11 cellular contexts compared by ENCODE assay signal in genomic region chr6:160972111-160972510, GRCh38. TPM values are rescaled to one million over a fixed set of nuclear protein-coding genes. Genes with fewer than 3 reads are reported as not detected.
A peak's percentile ranks its signal among the peaks of the same experiment; 100 is the strongest.
DNase-seq lines count a peak whose midpoint lies in the region; ATAC-seq lines count a peak whose summit lies in the region.
"Had no signal": no experiment of that assay in that cellular context is flagged by ENCODE, and none has a peak within 500 bp of the region (broad histone marks: within the 10 kb centered on the region; RNA-seq: fewer than 3 reads in every experiment).

No MANE protein-coding gene starts in this region.

- ATAC-seq in GM18520 (IDR thresholded peaks at IDR 0.05; ENCODE audit: unreplicated experiment) (peak; percentile 68), HG02885 (IDR thresholded peaks at IDR 0.05; ENCODE audit: poor library complexity, unreplicated experiment) (peak; percentile 56)
- ATAC-seq: naive thymus-derived CD8-positive, alpha-beta T cell had no signal

- no peak overlapping the region for H3K4me2 ChIP-seq in mesendoderm (ENCODE audit: low read length)

- no peak overlapping the region for H3K23ac ChIP-seq in mesendoderm (ENCODE audit: low read length)

- H2AK5ac ChIP-seq in mesendoderm (ENCODE audit: low read length) = peak overlapping the region; percentile 32

- no peak overlapping the region for H3K4me3 ChIP-seq in SJCRH30
- no peak overlapping the region for H3K4me3 ChIP-seq in mesendoderm (ENCODE audit: low read length)

- DNase-seq in SJCRH30 (peak; percentile 85 to 95), mesendoderm (no peak), NCI-H1048 (lab: John Stamatoyannopoulos, UW) (no peak), OCI-M2 (lab: John Stamatoyannopoulos, UW; ENCODE audit: unreplicated experiment) (no peak), pons (ENCODE audit: low spot score) (no peak)
- DNase-seq in central memory CD4-positive, alpha-beta T cell = no peak
- DNase-seq: activated CD4-positive, alpha-beta T cell treated with anti-CD3 and anti-CD28 coated beads, Interleukin-2, amount 50 U/mL, for 4 hours; naive thymus-derived CD8-positive, alpha-beta T cell; NCI-H1694 had no signal

- no peaks in the 10 kb centered on the region for H3K79me2 ChIP-seq in mesendoderm (ENCODE audit: control insufficient read depth, insufficient read depth, low read length)

- WGBS in mesendoderm (ENCODE audit: extremely low coverage, insufficient coverage, low lambda C conversion rate) = no CpG with 5 or more reads among the region's 3 CpGs

- no peaks in the 10 kb centered on the region for H3K27me3 ChIP-seq in SJCRH30
- no peaks in the 10 kb centered on the region for H3K27me3 ChIP-seq in mesendoderm (ENCODE audit: insufficient read depth, low read length, poor library complexity)

- no peak overlapping the region for H3K4ac ChIP-seq in mesendoderm (ENCODE audit: low read depth, low read length)

- no peak overlapping the region for H3K9ac ChIP-seq in mesendoderm (ENCODE audit: low read length)

- no peaks in the 10 kb centered on the region for H3K36me3 ChIP-seq in SJCRH30
- no peaks in the 10 kb centered on the region for H3K36me3 ChIP-seq in mesendoderm (ENCODE audit: control insufficient read depth, insufficient read depth, low read length)

- peak overlapping the region; percentile 34 for H3K56ac ChIP-seq in mesendoderm (ENCODE audit: low read length)

- H2BK15ac ChIP-seq in mesendoderm (replicated peaks; ENCODE audit: low read depth) = no peak overlapping the region

- H3K9me3 ChIP-seq in SJCRH30 (replicated peaks) = no peaks in the 10 kb centered on the region

- H4K8ac ChIP-seq in mesendoderm (ENCODE audit: low read depth, low read length) = no peak overlapping the region

- no peaks in the 10 kb centered on the region for H3K79me1 ChIP-seq in mesendoderm (ENCODE audit: low read length)

- H4K5ac ChIP-seq in mesendoderm (ENCODE audit: low read length) = no peak overlapping the region

- peak overlapping the region; percentile 44 for H3K18ac ChIP-seq in mesendoderm (ENCODE audit: low read length)

- H3K4me1 ChIP-seq in SJCRH30 = peaks cover 30% of the 10 kb centered on the region
- H3K4me1 ChIP-seq in mesendoderm (ENCODE audit: control insufficient read depth, low read depth, low read length) = peaks cover 18% of the 10 kb centered on the region

- H2BK5ac ChIP-seq in mesendoderm (ENCODE audit: low read length) = no peak overlapping the region

- H2BK120ac ChIP-seq in mesendoderm (ENCODE audit: low read depth, low read length) = no peak overlapping the region

- peak overlapping the region; percentile 55 for H3K27ac ChIP-seq in SJCRH30
- H3K27ac ChIP-seq in mesendoderm (ENCODE audit: low read depth, low read length) = no peak overlapping the region

RNA-seq across cellular contexts. Expression of gene MAP3K4, which starts 19.5 kb away (rescaled TPM):
- 44.7 and 47.5 TPM in 2 replicates for total RNA-seq in SJCRH30 (2014; rRNA removed; shearing (Covaris generic))
- polyA plus RNA-seq in mesendoderm (2013, experiment 1 of 2) = 49.9 TPM
- 52.6 TPM for polyA plus RNA-seq in mesendoderm (2013, experiment 2 of 2)

Comparison
In these comparisons a context has a peak if more than half of its experiments do, and no peak if none do; other contexts are left out.
1. DNase-seq: peak in SJCRH30 (2 of 2); none in mesendoderm (single experiment), NCI-H1048 (single experiment), central memory CD4-positive, alpha-beta T cell (single experiment), OCI-M2 (single experiment) and pons (single experiment).